In the genomic region with DNA sequence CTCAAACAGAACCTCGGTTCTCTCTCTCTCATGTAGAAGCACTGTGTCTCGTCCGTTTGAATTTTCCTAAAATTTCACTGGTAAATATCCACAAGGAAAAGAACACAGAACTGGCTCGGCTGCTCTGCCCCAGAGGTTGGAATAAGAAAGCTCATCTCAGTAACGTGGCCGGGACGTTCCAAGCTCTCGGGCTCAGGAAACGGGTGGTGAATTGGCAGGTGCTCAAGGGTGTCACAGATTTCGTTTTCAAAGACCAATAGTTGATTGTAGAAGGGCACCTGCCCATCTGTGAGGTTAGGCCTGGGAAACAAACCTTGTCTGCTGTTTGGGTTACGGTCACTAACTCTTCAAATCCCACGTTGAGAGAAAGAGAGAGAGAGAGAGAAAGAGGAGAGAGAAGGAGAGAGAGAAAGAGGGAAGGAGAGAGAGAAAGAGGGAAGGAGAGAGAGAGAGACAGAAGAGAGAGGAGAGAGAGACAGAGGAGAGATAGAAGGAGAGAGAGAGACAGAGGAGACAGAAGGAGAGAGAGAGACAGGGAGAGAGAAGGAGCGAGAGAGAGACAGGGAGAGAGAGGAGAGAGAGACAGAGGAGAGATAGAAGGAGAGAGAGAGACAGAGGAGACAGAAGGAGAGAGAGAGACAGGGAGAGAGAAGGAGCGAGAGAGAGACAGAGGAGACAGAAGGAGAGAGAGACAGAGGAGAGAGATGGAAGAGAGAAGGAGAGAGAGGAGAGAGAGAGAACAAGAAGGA, we compare ENCODE assay signal across 17 cellular contexts.
DNase-seq lines count a peak whose midpoint lies in the region; ATAC-seq, FAIRE-seq and TF ChIP-seq lines count a peak whose summit lies in the region.
"Had no signal": no experiment of that assay in that cellular context is flagged by ENCODE, and none has a peak within 500 bp of the region (broad histone marks: within the 10 kb centered on the region; RNA-seq: fewer than 3 reads in every experiment).

No MANE protein-coding gene starts in this region.

- H3K4me2 ChIP-seq in H1 (ENCODE audit: insufficient read depth in 1 of 2, low read depth in 2 of 2, low read length in 2 of 2) = no peak overlapping the region; a peak in 2 of 4 replicates
- H3K4me2 ChIP-seq: SK-N-SH had no signal

- peaks cover 0 to 2% (median 0%) of the 10 kb centered on the region in 4 experiments; a peak in 2 of 7 replicates for H3K27me3 ChIP-seq in H1 (replicated peaks in 1 of 4; ENCODE audit: control insufficient read depth in 3 of 4, extremely low read depth in 1 of 4, insufficient read depth in 3 of 4, low read length in 3 of 4)
- H3K27me3 ChIP-seq in Caco-2 (replicated peaks; ENCODE audit: control insufficient read depth, insufficient read depth, low read length) = no peaks in the 10 kb centered on the region
- H3K27me3 ChIP-seq in HAP-1 (ENCODE audit: low read depth) = no peaks in the 10 kb centered on the region
- H3K27me3 ChIP-seq: Peyer's patch had no signal

- H2BK5ac ChIP-seq in H1 (ENCODE audit: low read depth, low read length) = no peak overlapping the region; the same call in 1 of the 2 replicates

- no peak overlapping the region for H3K56ac ChIP-seq in H1 (replicated peaks; ENCODE audit: insufficient read length, low read depth, low read length)

- H3K4me1 Mint-ChIP-seq in Caco-2 (ENCODE audit: low read depth, unreplicated experiment) = no peaks in the 10 kb centered on the region
- no peaks in the 10 kb centered on the region for H3K4me1 Mint-ChIP-seq in activated CD4-positive, alpha-beta memory T cell treated with anti-CD3 and anti-CD28 coated beads for 36 hours (ENCODE audit: low read depth)
- H3K4me1 Mint-ChIP-seq: CD14-positive monocyte had no signal

- H3K4me3 Mint-ChIP-seq in Caco-2 (ENCODE audit: unreplicated experiment) = no peak overlapping the region
- H3K4me3 Mint-ChIP-seq in activated CD4-positive, alpha-beta memory T cell treated with anti-CD3 and anti-CD28 coated beads for 36 hours = no peak overlapping the region

- in situ Hi-C loops in HAP-1 (cut with MboI; ENCODE audit: low sequenced_read_pairs) = no loop called here

- no peaks in the 10 kb centered on the region for H3K36me3 Mint-ChIP-seq in Caco-2 (ENCODE audit: insufficient read depth, unreplicated experiment)
- no peaks in the 10 kb centered on the region for H3K36me3 Mint-ChIP-seq in activated CD4-positive, alpha-beta memory T cell treated with anti-CD3 and anti-CD28 coated beads for 36 hours
- H3K36me3 Mint-ChIP-seq: CD14-positive monocyte had no signal

- H3K4ac ChIP-seq in H1 (replicated peaks; ENCODE audit: insufficient read length, low read depth, low read length) = no peak overlapping the region

- H3K4me1 ChIP-seq in H1 (replicated peaks in 1 of 4; ENCODE audit: control insufficient read depth in 3 of 4, insufficient read depth in 4 of 4, low read length in 3 of 4) (peaks cover 3 to 17% (median 11%) of the 10 kb centered on the region in 4 experiments), Caco-2 (no peaks in the 10 kb centered on the region), HAP-1 (no peaks in the 10 kb centered on the region)
- H3K4me1 ChIP-seq: Peyer's patch had no signal

- no peak overlapping the region for H4K8ac ChIP-seq in H1 (ENCODE audit: extremely low read depth, insufficient read depth, low read length)

- POLR2A ChIA-PET in H1 (lab: Charles Lee; ENCODE audit: partially characterized antibody) (no interaction called here), Caco-2 (lab: Charles Lee) (no interaction called here)
- POLR2A ChIA-PET in activated CD4-positive, alpha-beta memory T cell treated with anti-CD3 and anti-CD28 coated beads for 36 hours (lab: Charles Lee) = no interaction called here

- no peak overlapping the region; the same call in 1 of the 2 replicates for H2BK15ac ChIP-seq in H1 (ENCODE audit: low read length)

- whole genome bisulfite sequencing in H1 (ENCODE audit: extremely low coverage in 1 of 2, insufficient coverage in 1 of 2, insufficient read length in 1 of 2, insufficient replicate concordance in 2 of 2, low coverage in 1 of 2, low lambda C conversion rate in 2 of 2, missing lambda C conversion rate in 1 of 2), 2 experiments = 54% methylated on average over 14 of the region's 14 CpGs; no CpG with 5 or more reads in 1 of the 2 experiments

- H3K27me3 Mint-ChIP-seq in Caco-2 (ENCODE audit: insufficient read depth, unreplicated experiment) = peaks cover 10% of the 10 kb centered on the region
- H3K27me3 Mint-ChIP-seq in activated CD4-positive, alpha-beta memory T cell treated with anti-CD3 and anti-CD28 coated beads for 36 hours = peaks cover 8% of the 10 kb centered on the region

- H3K9me3 ChIP-seq in H1 (ENCODE audit: insufficient read depth in 2 of 2, low read depth in 1 of 2, low read length in 1 of 2) (no peaks in the 10 kb centered on the region), Caco-2 (no peaks in the 10 kb centered on the region; the same call in 1 of the 2 replicates), HAP-1 (no peaks in the 10 kb centered on the region)
- H3K9me3 ChIP-seq: SK-N-SH had no signal

- H2BK12ac ChIP-seq in H1 (ENCODE audit: low read depth, low read length) = peak overlapping the region; percentile 89

- no peak overlapping the region for H2BK120ac ChIP-seq in H1 (replicated peaks; ENCODE audit: low read depth, low read length)

- H2BK20ac ChIP-seq in H1 (ENCODE audit: low read length) = peak overlapping the region; percentile 77; the same call in 1 of the 2 replicates

- no peaks in the 10 kb centered on the region; a peak in 1 of 4 replicates for H3K79me2 ChIP-seq in H1 (ENCODE audit: control insufficient read depth in 1 of 2, insufficient read depth in 2 of 2, low read length in 2 of 2)

- H3K14ac ChIP-seq in H1 (ENCODE audit: insufficient read length) = no peak overlapping the region

- H3K36me3 ChIP-seq in H1 (ENCODE audit: control insufficient read depth in 2 of 4, insufficient read depth in 4 of 4, low read length in 3 of 4) = no peaks in the 10 kb centered on the region; a peak in 1 of 8 replicates
- H3K36me3 ChIP-seq in Caco-2 (ENCODE audit: control insufficient read depth, insufficient read depth, low read length) = no peaks in the 10 kb centered on the region
- no peaks in the 10 kb centered on the region for H3K36me3 ChIP-seq in HAP-1 (replicated peaks)
- H3K36me3 ChIP-seq: Peyer's patch had no signal

- H2AFZ ChIP-seq in H1 (ENCODE audit: low read length) = 0 out of 2 replicates have a peak overlapping the region, but pooled peaks have one; percentile 28

- peak; percentile 21 for DNase-seq in activated effector memory CD4-positive, alpha-beta T cell treated with anti-CD3 and anti-CD28 coated beads, Interleukin-2, amount 50 U/mL, for 16 hours
- DNase-seq in activated effector memory CD4-positive, alpha-beta T cell treated with Interleukin-2 at 50 U/mL for 16 hours = no peak
- DNase-seq in H1 (ENCODE audit: low read depth in 1 of 2, low spot score in 2 of 2) = no peak
- peak; percentile 59 for DNase-seq in mesenteric fat pad (ENCODE audit: low spot score)
- no peak for DNase-seq in Caco-2
- no peak for DNase-seq in activated CD4-positive, alpha-beta memory T cell treated with anti-CD3 and anti-CD28 coated beads for 36 hours
- DNase-seq in HAP-1 (ENCODE audit: low spot score in 2 of 2) = no peak
- DNase-seq: NCI-H1105, NCI-H2081, NCI-H446 treated with DMSO at 0.1 percent for 48 hours, Peyer's patch, SHP77, SK-N-SH had no signal

- intact Hi-C loops in Caco-2 (cut with micrococcal nuclease; ENCODE audit: unreplicated experiment) = no loop called here
- intact Hi-C loops in activated CD4-positive, alpha-beta memory T cell treated with anti-CD3 and anti-CD28 coated beads for 36 hours (cut with micrococcal nuclease) = no loop called here

- no peak overlapping the region for H3K27ac ChIP-seq in H1 (ENCODE audit: low read depth, low read length)
- H3K27ac ChIP-seq: 22Rv1, Peyer's patch had no signal

- no peak overlapping the region for H3K4me3 ChIP-seq in H1 (ENCODE audit: extremely low read depth in 1 of 4, insufficient read depth in 2 of 4, low read depth in 3 of 4, low read length in 4 of 4)
- no peak overlapping the region for H3K4me3 ChIP-seq in Caco-2 (ENCODE audit: low read depth, low read length)
- H3K4me3 ChIP-seq in HAP-1 = no peak overlapping the region
- H3K4me3 ChIP-seq: Peyer's patch had no signal

- no peak overlapping the region for H3K27ac Mint-ChIP-seq in Caco-2 (ENCODE audit: unreplicated experiment)
- no peak overlapping the region for H3K27ac Mint-ChIP-seq in activated CD4-positive, alpha-beta memory T cell treated with anti-CD3 and anti-CD28 coated beads for 36 hours
- H3K27ac Mint-ChIP-seq: CD14-positive monocyte had no signal

- peak overlapping the region; percentile 49 for H3K18ac ChIP-seq in H1 (ENCODE audit: extremely low read depth, low read length)

- ATAC-seq in HG03469 (IDR thresholded peaks at IDR 0.05; ENCODE audit: unreplicated experiment) = no peak

- no peak for TF ChIP-seq RAD21 in H1 (IDR thresholded peaks at IDR 0.05 in 1 of 2, conservative IDR thresholded peaks at IDR 0.05 in 1 of 2; ENCODE audit: low read depth in 2 of 2, low read length in 2 of 2)

- CTCF ChIA-PET in H1 (lab: Charles Lee; ENCODE audit: partially characterized antibody) (no interaction called here), Caco-2 (lab: Charles Lee) (no interaction called here)
- CTCF ChIA-PET in activated CD4-positive, alpha-beta memory T cell treated with anti-CD3 and anti-CD28 coated beads for 36 hours (lab: Charles Lee) = no interaction called here

- H3K79me1 ChIP-seq in H1 (ENCODE audit: low read depth, low read length) = peaks cover 3% of the 10 kb centered on the region; the same call in 1 of the 2 replicates

- peaks cover 13% of the 10 kb centered on the region for H3K23me2 ChIP-seq in H1 (ENCODE audit: low read depth, low read length)

- H3K9ac ChIP-seq in H1 (replicated peaks in 1 of 4; ENCODE audit: extremely low read depth in 1 of 4, low read depth in 3 of 4, low read length in 3 of 4) = no peak overlapping the region
- H3K9ac ChIP-seq: SK-N-SH had no signal

- TF ChIP-seq CTCF in H1 (IDR thresholded peaks at IDR 0.05; ENCODE audit: control extremely low read depth in 1 of 3, insufficient read depth in 1 of 3, low read depth in 1 of 3, low read length in 3 of 3) (no peak), Caco-2 (IDR thresholded peaks at IDR 0.05; ENCODE audit: insufficient read depth in 1 of 2, low read depth in 1 of 2, low read length in 1 of 2, severe bottlenecking in 1 of 2, unreplicated experiment in 1 of 2) (no peak)

- H2AK5ac ChIP-seq in H1 (ENCODE audit: low read depth, low read length) = no peak overlapping the region

- no peak for TF ChIP-seq POLR2A in H1 (IDR thresholded peaks at IDR 0.05; ENCODE audit: control extremely low read depth in 1 of 2, low read depth in 2 of 2, low read length in 2 of 2)

- H4K20me1 ChIP-seq in H1 (replicated peaks in 1 of 2; ENCODE audit: control insufficient read depth in 1 of 2, insufficient read depth in 2 of 2, low read length in 2 of 2) = peaks cover 0 to 2% of the 10 kb centered on the region in 2 experiments

- H3K23ac ChIP-seq in H1 (ENCODE audit: insufficient read length) = no peak overlapping the region

- BruUV-seq in Caco-2 (replicated peaks; lab: Mats Ljungman, UMichigan) = no TSS peak

- no peak overlapping the region for H4K5ac ChIP-seq in H1 (ENCODE audit: insufficient read length, low read depth, low read length)

- no peak for TF ChIP-seq EP300 in H1 (IDR thresholded peaks at IDR 0.05; ENCODE audit: borderline replicate concordance in 1 of 2, low read depth in 2 of 2, low read length in 2 of 2)

- FAIRE-seq in H1 (lab: Jason Lieb, UNC) = no peak
- FAIRE-seq: G401.6 had no signal

- peak overlapping the region; percentile 89 for H4K91ac ChIP-seq in H1 (replicated peaks; ENCODE audit: insufficient read length, low read length)

- H3K9me3 Mint-ChIP-seq in Caco-2 (ENCODE audit: unreplicated experiment) = peaks cover 10% of the 10 kb centered on the region
- peaks cover 7% of the 10 kb centered on the region for H3K9me3 Mint-ChIP-seq in activated CD4-positive, alpha-beta memory T cell treated with anti-CD3 and anti-CD28 coated beads for 36 hours

Comparison
In these comparisons a context has a peak if more than half of its experiments do, and no peak if none do; other contexts are left out.
1. DNase-seq: peak in activated effector memory CD4-positive, alpha-beta T cell treated with anti-CD3 and anti-CD28 coated beads, Interleukin-2, amount 50 U/mL, for 16 hours (single experiment) and mesenteric fat pad (single experiment); none in activated effector memory CD4-positive, alpha-beta T cell treated with Interleukin-2 at 50 U/mL for 16 hours (single experiment), H1 (0 of 2), Caco-2 (0 of 2), activated CD4-positive, alpha-beta memory T cell treated with anti-CD3 and anti-CD28 coated beads for 36 hours (single experiment) and HAP-1 (0 of 2).